Comparison of ENCODE assay signal across 1 cellular context in genomic region chr1:165216254-165216653, GRCh38.
A peak's percentile ranks its signal among the peaks of the same experiment; 100 is the strongest.
TF ChIP-seq lines count a peak whose summit lies in the region.

No MANE protein-coding gene starts in this region.

TF ChIP-seq in GM23338, 12 proteins besides CTCF, POLR2A, EP300 and RAD21:
- TF ChIP-seq ZNF462 (CRISPR knock-in tag; IDR thresholded peaks at IDR 0.05) = peak; percentile 72; the same call in 1 of the 2 replicates
- TF ChIP-seq ETS1 (IDR thresholded peaks at IDR 0.05) = no peak
